Comparison of ENCODE assay signal across 15 cellular contexts in genomic region chr7:150629347-150629746, GRCh38. TPM values are rescaled to one million over a fixed set of nuclear protein-coding genes. Genes with fewer than 3 reads are reported as not detected.
A peak's percentile ranks its signal among the peaks of the same experiment; 100 is the strongest.
DNase-seq lines count a peak whose midpoint lies in the region; ATAC-seq and TF ChIP-seq lines count a peak whose summit lies in the region.
"Had no signal": no experiment of that assay in that cellular context is flagged by ENCODE, and none has a peak within 500 bp of the region (broad histone marks: within the 10 kb centered on the region; RNA-seq: fewer than 3 reads in every experiment).

No MANE protein-coding gene starts in this region.

- peak overlapping the region; percentile 93 for H3K4me3 Mint-ChIP-seq in activated naive CD8-positive, alpha-beta T cell treated with anti-CD3 and anti-CD28 coated beads, Interleukin-2, amount 10 ng/mL, durations not matched to agents 7 days and 5 days
- peak overlapping the region; percentile 33 for H3K4me3 Mint-ChIP-seq in stimulated activated effector memory CD8-positive, alpha-beta T cell treated with anti-CD3 and anti-CD28 coated beads, Interleukin-12 subunit alpha, Interleukin-12 subunit beta, amount 100 ng/mL, for 72 hours

- no peaks in the 10 kb centered on the region for H3K27me3 ChIP-seq in right atrium auricular region

- ATAC-seq in activated naive CD8-positive, alpha-beta T cell treated with anti-CD3 and anti-CD28 coated beads, Interleukin-2, amount 10 ng/mL, durations not matched to agents 7 days and 5 days (ENCODE audit: low read depth), result no peak
- ATAC-seq in stimulated activated effector memory CD8-positive, alpha-beta T cell treated with anti-CD3 and anti-CD28 coated beads, Interleukin-12 subunit alpha, Interleukin-12 subunit beta, amount 100 ng/mL, for 72 hours, result no peak
- ATAC-seq in GM18520 (IDR thresholded peaks at IDR 0.05; ENCODE audit: unreplicated experiment), result no peak
- ATAC-seq: activated CD4-positive, CD25-positive, alpha-beta regulatory T cell treated with anti-CD3 and anti-CD28 coated beads, Interleukin-2, amount 50 U/mL, for 24 hours; activated T-cell treated with anti-CD3 and anti-CD28 coated beads, Interleukin-2, amount 50 U/mL, for 4 hours had no signal

- peaks cover 62% of the 10 kb centered on the region for H3K36me3 ChIP-seq in KOPT-K1 (ENCODE audit: insufficient read depth, low read length)
- peaks cover 20% of the 10 kb centered on the region for H3K36me3 ChIP-seq in right atrium auricular region

- H3K4me1 ChIP-seq in right atrium auricular region, result peaks cover 0 to 49% of the 10 kb centered on the region in 2 donors

- H3K9me3 ChIP-seq in KOPT-K1 (ENCODE audit: insufficient read depth, low read length, poor library complexity, severe bottlenecking), result no peaks in the 10 kb centered on the region
- no peaks in the 10 kb centered on the region for H3K9me3 ChIP-seq in right atrium auricular region

- peaks cover 71% of the 10 kb centered on the region for H3K36me3 Mint-ChIP-seq in activated naive CD8-positive, alpha-beta T cell treated with anti-CD3 and anti-CD28 coated beads, Interleukin-2, amount 10 ng/mL, durations not matched to agents 7 days and 5 days
- peaks cover 64% of the 10 kb centered on the region for H3K36me3 Mint-ChIP-seq in stimulated activated effector memory CD8-positive, alpha-beta T cell treated with anti-CD3 and anti-CD28 coated beads, Interleukin-12 subunit alpha, Interleukin-12 subunit beta, amount 100 ng/mL, for 72 hours

- peaks cover 58% of the 10 kb centered on the region for H3K4me1 Mint-ChIP-seq in activated naive CD8-positive, alpha-beta T cell treated with anti-CD3 and anti-CD28 coated beads, Interleukin-2, amount 10 ng/mL, durations not matched to agents 7 days and 5 days
- peaks cover 67% of the 10 kb centered on the region for H3K4me1 Mint-ChIP-seq in stimulated activated effector memory CD8-positive, alpha-beta T cell treated with anti-CD3 and anti-CD28 coated beads, Interleukin-12 subunit alpha, Interleukin-12 subunit beta, amount 100 ng/mL, for 72 hours

- H3K27ac Mint-ChIP-seq in activated naive CD8-positive, alpha-beta T cell treated with anti-CD3 and anti-CD28 coated beads, Interleukin-2, amount 10 ng/mL, durations not matched to agents 7 days and 5 days, result peak overlapping the region; percentile 94
- peak overlapping the region; percentile 94 for H3K27ac Mint-ChIP-seq in stimulated activated effector memory CD8-positive, alpha-beta T cell treated with anti-CD3 and anti-CD28 coated beads, Interleukin-12 subunit alpha, Interleukin-12 subunit beta, amount 100 ng/mL, for 72 hours

- no peak for DNase-seq in activated naive CD8-positive, alpha-beta T cell treated with anti-CD3 and anti-CD28 coated beads, Interleukin-2, amount 10 ng/mL, durations not matched to agents 7 days and 5 days
- DNase-seq in right atrium auricular region (ENCODE audit: low spot score) (no peak), NCI-H1092 treated with DMSO at 0.1 percent for 48 hours (lab: John Stamatoyannopoulos, UW) (no peak)
- DNase-seq in stimulated activated effector memory CD8-positive, alpha-beta T cell treated with anti-CD3 and anti-CD28 coated beads, Interleukin-12 subunit alpha, Interleukin-12 subunit beta, amount 100 ng/mL, for 72 hours (ENCODE audit: low spot score in 2 of 2), result no peak
- DNase-seq in stimulated activated CD4-positive, alpha-beta T cell treated with anti-CD3 and anti-CD28 coated beads, Interleukin-15, amount 100 ng/mL, for 24 hours, result no peak
- DNase-seq: activated T-cell treated with anti-CD3 and anti-CD28 coated beads, Interleukin-2, amount 50 U/mL, for 4 hours; NCI-H2081 treated with DMSO at 0.1 percent for 48 hours; NCI-H748 treated with DMSO at 0.1 percent for 48 hours; nucleus accumbens had no signal

- H3K27ac ChIP-seq in KOPT-K1 (ENCODE audit: low read depth, low read length, poor library complexity, severe bottlenecking), result peak overlapping the region; percentile 97
- peak overlapping the region; percentile 84 to 96 for H3K27ac ChIP-seq in right atrium auricular region
- H3K27ac ChIP-seq: C4-2B had no signal

- POLR2A ChIA-PET in activated naive CD8-positive, alpha-beta T cell treated with anti-CD3 and anti-CD28 coated beads, Interleukin-2, amount 10 ng/mL, durations not matched to agents 7 days and 5 days (lab: Charles Lee), result interaction anchor here (0.7 to 3.4 kb wide), 5 partner anchors 49 to 148 kb away, joined by 3 to 18 read pairs (median 4); partner anchors contain the start of gene GIMAP2

- no peak for TF ChIP-seq CTCF in right atrium auricular region (IDR thresholded peaks at IDR 0.05)

- H3K4me3 ChIP-seq in right atrium auricular region, result no peak overlapping the region
- H3K4me3 ChIP-seq: smooth muscle cell had no signal

- no peaks in the 10 kb centered on the region for H3K27me3 Mint-ChIP-seq in activated naive CD8-positive, alpha-beta T cell treated with anti-CD3 and anti-CD28 coated beads, Interleukin-2, amount 10 ng/mL, durations not matched to agents 7 days and 5 days

- H3K9me3 Mint-ChIP-seq in activated naive CD8-positive, alpha-beta T cell treated with anti-CD3 and anti-CD28 coated beads, Interleukin-2, amount 10 ng/mL, durations not matched to agents 7 days and 5 days, result peaks cover 5% of the 10 kb centered on the region
- no peaks in the 10 kb centered on the region for H3K9me3 Mint-ChIP-seq in stimulated activated effector memory CD8-positive, alpha-beta T cell treated with anti-CD3 and anti-CD28 coated beads, Interleukin-12 subunit alpha, Interleukin-12 subunit beta, amount 100 ng/mL, for 72 hours

RNA-seq across cellular contexts. Expression of gene GIMAP6, which starts 2.8 kb away (rescaled TPM):
- total RNA-seq in activated naive CD8-positive, alpha-beta T cell treated with anti-CD3 and anti-CD28 coated beads, Interleukin-2, amount 10 ng/mL, durations not matched to agents 7 days and 5 days, result 100 to 1,000 TPM; 124 to 130 TPM
- total RNA-seq in right atrium auricular region, result 10 to 100 TPM; 15.8 to 21.5 TPM
- total RNA-seq: MCF 10A, smooth muscle cell had no signal

RNA-seq across cellular contexts. Expression of gene GIMAP2, which starts 56.2 kb away (rescaled TPM):
- 100 to 1,000 TPM; 139 to 140 TPM for total RNA-seq in activated naive CD8-positive, alpha-beta T cell treated with anti-CD3 and anti-CD28 coated beads, Interleukin-2, amount 10 ng/mL, durations not matched to agents 7 days and 5 days
- 1 to 10 TPM; 3.8 to 8.3 TPM for total RNA-seq in right atrium auricular region
- total RNA-seq: MCF 10A, smooth muscle cell had no signal

Comparison
In these comparisons a context has a peak if more than half of its experiments do, and no peak if none do; other contexts are left out.
1. RNA of gene GIMAP6, which starts 2.8 kb away (total RNA-seq): 124 to 130 TPM in activated naive CD8-positive, alpha-beta T cell treated with anti-CD3 and anti-CD28 coated beads, Interleukin-2, amount 10 ng/mL, durations not matched to agents 7 days and 5 days; 15.8 to 21.5 TPM in right atrium auricular region; every median in the first group is over 4 times any median in the second.
2. RNA of gene GIMAP2, which starts 56.2 kb away (total RNA-seq): 139 to 140 TPM in activated naive CD8-positive, alpha-beta T cell treated with anti-CD3 and anti-CD28 coated beads, Interleukin-2, amount 10 ng/mL, durations not matched to agents 7 days and 5 days; 3.8 to 8.3 TPM in right atrium auricular region; every median in the first group is over 10 times any median in the second.